In the genomic region with DNA sequence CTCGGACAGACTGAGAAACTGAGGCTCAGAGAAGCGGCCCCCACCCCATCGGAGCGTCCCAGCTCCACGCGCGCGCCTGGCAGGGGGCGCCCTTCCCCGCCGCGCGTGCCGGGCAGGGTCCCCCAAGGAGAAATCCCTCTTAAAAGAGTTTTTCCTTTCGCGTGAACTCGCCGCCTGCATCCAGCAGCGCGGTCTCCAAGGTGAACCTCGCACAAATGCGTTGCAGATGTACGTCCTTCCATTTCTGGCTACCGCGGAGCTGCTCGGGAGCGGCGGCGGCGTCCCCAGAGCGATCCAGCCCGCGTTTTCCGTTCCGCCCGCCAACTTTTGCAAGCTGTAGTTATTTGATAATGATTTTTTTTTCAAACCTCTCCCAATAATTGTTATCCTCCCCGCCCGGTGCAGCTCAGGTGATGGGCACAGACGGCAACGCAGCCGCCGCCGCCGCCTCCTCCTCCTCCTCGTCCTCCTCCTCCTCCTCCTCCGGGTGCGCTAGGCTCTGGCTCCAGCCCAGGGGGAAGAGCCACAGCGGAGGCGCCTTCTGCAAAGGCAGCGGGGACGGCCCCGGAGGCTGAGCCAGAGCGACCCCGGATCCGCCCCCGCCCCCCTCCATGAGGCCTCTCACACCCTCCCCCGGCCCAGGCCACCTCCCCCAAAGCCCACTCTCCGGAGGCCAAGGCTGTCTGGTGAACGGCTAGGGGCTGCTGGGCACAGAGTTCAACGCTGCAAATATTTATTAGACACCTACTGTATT, we compare ENCODE assay signal across 1 cellular context.
TF ChIP-seq lines count a peak whose summit lies in the region.

No MANE protein-coding gene starts in this region.

TF ChIP-seq in HepG2, 621 proteins besides CTCF, POLR2A, EP300 and RAD21 (continued from another document):
- TF ChIP-seq HNRNPLL (IDR thresholded peaks at IDR 0.05; ENCODE audit: low read depth, low read length, poor library complexity, severe bottlenecking) = peak; percentile 24
- peak; percentile 25 for TF ChIP-seq YY1 (IDR thresholded peaks at IDR 0.05; ENCODE audit: insufficient read depth, insufficient replicate concordance, low read depth, low read length)
- no peak for TF ChIP-seq NR2F2 (IDR thresholded peaks at IDR 0.05; ENCODE audit: borderline replicate concordance, low read depth)
- TF ChIP-seq RNF2 (conservative IDR thresholded peaks at IDR 0.05; ENCODE audit: low read depth) = no peak
- TF ChIP-seq HOXA3 (CRISPR knock-in tag; IDR thresholded peaks at IDR 0.05) = 0 out of 2 replicates have a peak, but pooled peaks have one; percentile 10
- no peak for TF ChIP-seq ZNF564 (CRISPR knock-in tag; IDR thresholded peaks at IDR 0.05)
